21 cellular contexts compared by ENCODE assay signal in genomic region chr9:81391457-81391825, GRCh38.
DNase-seq lines count a peak whose midpoint lies in the region; ATAC-seq and TF ChIP-seq lines count a peak whose summit lies in the region.
"Had no signal": no experiment of that assay in that cellular context is flagged by ENCODE, and none has a peak within 500 bp of the region (broad histone marks: within the 10 kb centered on the region; RNA-seq: fewer than 3 reads in every experiment).

No MANE protein-coding gene starts in this region.

- peaks cover 11% of the 10 kb centered on the region for H3K9me1 ChIP-seq in IMR-90 (ENCODE audit: insufficient read depth, low read length)

- H3K4me3 ChIP-seq in IMR-90 (ENCODE audit: insufficient read depth, low read depth, low read length) (no peak overlapping the region), smooth muscle cell (no peak overlapping the region)
- H3K4me3 ChIP-seq: GM23248 had no signal

- H3K9me3 ChIP-seq in IMR-90 (ENCODE audit: control insufficient read depth, insufficient read depth, low read length) (no peaks in the 10 kb centered on the region), smooth muscle cell (replicated peaks; ENCODE audit: low read depth) (no peaks in the 10 kb centered on the region)

- DNase-seq in IMR-90 (no peak), islet precursor cell (peak; percentile 59), smooth muscle cell (lab: John Stamatoyannopoulos, UW; ENCODE audit: unreplicated experiment) (no peak), retina (no peak), COLO829 (ENCODE audit: low spot score) (no peak)
- no peak for DNase-seq in activated CD4-positive, alpha-beta T cell treated with anti-CD3 and anti-CD28 coated beads, Interleukin-2, amount 50 U/mL, for 48 hours
- DNase-seq: GM23248; H7; KBM-7; MV-4-11; NCI-H1105; NCI-H1436 treated with DMSO at 0.1 percent for 48 hours; NCI-H187 treated with DMSO at 0.1 percent for 48 hours; NCI-H2107; NCI-H446; NCI-H524 treated with DMSO at 0.1 percent for 48 hours; NCI-H82; NK-92 treated with Interleukin-12 subunit alpha and Interleukin-12 subunit beta, amount 100 ng/mL, for 24 hours; RPMI8226; SHP77 had no signal

- H3K4ac ChIP-seq in IMR-90 (ENCODE audit: low read depth, low read length), result peak overlapping the region; percentile 39; the same call in 1 of the 2 replicates

- H3K23ac ChIP-seq in IMR-90 (ENCODE audit: low read depth, low read length), result no peak overlapping the region

- H3K4me2 ChIP-seq in IMR-90 (ENCODE audit: low read depth, low read length) (no peak overlapping the region), smooth muscle cell (no peak overlapping the region)

- H3K27ac ChIP-seq in IMR-90 (ENCODE audit: insufficient read depth, low read length) (no peak overlapping the region), VCaP (peak overlapping the region; percentile 85), smooth muscle cell (ENCODE audit: low read depth) (peak overlapping the region; percentile 95)
- H3K27ac ChIP-seq: GM23248 had no signal

- WGBS in IMR-90 (ENCODE audit: extremely low coverage in 2 of 2, insufficient read length in 1 of 2), 2 experiments, result no CpG with 5 or more reads among the region's 2 CpGs
- WGBS in smooth muscle cell (ENCODE audit: low lambda C conversion rate), result 74% methylated on average over 2 of the region's 2 CpGs

- no peak overlapping the region; the same call in 1 of the 2 replicates for H4K91ac ChIP-seq in IMR-90 (ENCODE audit: insufficient read depth, low read depth, low read length)

- no peaks in the 10 kb centered on the region for H3K79me1 ChIP-seq in IMR-90 (ENCODE audit: low read depth in 1 of 2, low read length in 2 of 2)

- H3K18ac ChIP-seq in IMR-90 (ENCODE audit: low read depth, low read length), result no peak overlapping the region

- no peak overlapping the region for H3K14ac ChIP-seq in IMR-90 (replicated peaks; ENCODE audit: low read depth, low read length)

- H3K27me3 ChIP-seq in IMR-90 (ENCODE audit: control insufficient read depth, insufficient read depth, low read length) (no peaks in the 10 kb centered on the region), smooth muscle cell (ENCODE audit: low read depth) (no peaks in the 10 kb centered on the region)

- no peak overlapping the region for H3K9ac ChIP-seq in IMR-90 (ENCODE audit: low read depth, low read length)
- H3K9ac ChIP-seq in smooth muscle cell (ENCODE audit: low read depth), result no peak overlapping the region
- H3K9ac ChIP-seq: GM23248 had no signal

- H3F3A ChIP-seq in smooth muscle cell (ENCODE audit: low read depth), result no peaks in the 10 kb centered on the region

- H4K5ac ChIP-seq in IMR-90 (ENCODE audit: low read depth, low read length), result no peak overlapping the region

- no peaks in the 10 kb centered on the region for H3K36me3 ChIP-seq in IMR-90 (ENCODE audit: control insufficient read depth, insufficient read depth, low read length)
- H3K36me3 ChIP-seq in smooth muscle cell (ENCODE audit: low read depth), result no peaks in the 10 kb centered on the region

- no peaks in the 10 kb centered on the region for H3K79me2 ChIP-seq in smooth muscle cell (ENCODE audit: low read depth)

- TF ChIP-seq CTCF in IMR-90 (conservative IDR thresholded peaks at IDR 0.05; ENCODE audit: low read depth, low read length) (no peak), VCaP (conservative IDR thresholded peaks at IDR 0.05) (no peak), smooth muscle cell (IDR thresholded peaks at IDR 0.05; ENCODE audit: borderline replicate concordance, insufficient read depth, poor library complexity, severe bottlenecking) (no peak)

- CTCF ChIA-PET in IMR-90 (lab: Yijun Ruan, JAX), result interaction anchor here (0.6 to 1.3 kb wide), 2 partner anchors 10 to 393 kb away, joined by 3 to 4 read pairs; no protein-coding TSS in a partner anchor

- in situ Hi-C loops in IMR-90 (cut with MboI; ENCODE audit: low sequenced_read_pairs), result no loop called here

- H2AFZ ChIP-seq in IMR-90 (replicated peaks; ENCODE audit: low read length, poor library complexity) (no peak overlapping the region), smooth muscle cell (ENCODE audit: low read depth) (no peak overlapping the region)
- H2AFZ ChIP-seq: GM23248 had no signal

- no TSS peak for BruUV-seq in IMR-90 (replicated peaks; lab: Mats Ljungman, UMichigan)

- no peak overlapping the region for H3K56ac ChIP-seq in IMR-90 (ENCODE audit: extremely low read depth, insufficient read depth, low read length)

- H2BK5ac ChIP-seq in IMR-90 (ENCODE audit: low read depth, low read length, poor library complexity, severe bottlenecking), result no peak overlapping the region

- no peak overlapping the region for H2BK20ac ChIP-seq in IMR-90 (ENCODE audit: low read depth, low read length)

- H2BK120ac ChIP-seq in IMR-90 (ENCODE audit: low read depth, low read length), result no peak overlapping the region

- H2AK9ac ChIP-seq in IMR-90 (replicated peaks; ENCODE audit: low read depth, low read length, poor library complexity), result no peak overlapping the region

- no peaks in the 10 kb centered on the region for H4K20me1 ChIP-seq in IMR-90 (ENCODE audit: insufficient read depth, low read length)
- H4K20me1 ChIP-seq in smooth muscle cell (ENCODE audit: low read depth), result no peaks in the 10 kb centered on the region

- no peak for ATAC-seq in IMR-90 (ENCODE audit: low read depth)

- intact Hi-C loops in IMR-90 (cut with micrococcal nuclease), result loop anchor here (5.0 to 10.0 kb wide), 3 partner anchors 124 to 1213 kb away; no protein-coding TSS in a partner anchor

- 0 out of 2 replicates have a peak overlapping the region, but pooled peaks have one; percentile 14 for H2AK5ac ChIP-seq in IMR-90 (ENCODE audit: low read depth, low read length)

- no peak for TF ChIP-seq RAD21 in IMR-90 (IDR thresholded peaks at IDR 0.05; ENCODE audit: low read length)

- peaks cover 19% of the 10 kb centered on the region for H3K4me1 ChIP-seq in IMR-90 (ENCODE audit: control insufficient read depth, insufficient read depth, low read length)
- peaks cover 7% of the 10 kb centered on the region for H3K4me1 ChIP-seq in smooth muscle cell (ENCODE audit: low read depth)

- no peak overlapping the region for H4K8ac ChIP-seq in IMR-90 (ENCODE audit: low read depth in 2 of 2, low read length in 2 of 2)

- dilution Hi-C loops in IMR-90 (cut with HindIII; ENCODE audit: low sequenced_read_pairs, unreplicated experiment), result no loop called here

- H2BK15ac ChIP-seq in IMR-90 (ENCODE audit: low read depth, low read length), result no peak overlapping the region; the same call in 2 of the 3 replicates

- TF ChIP-seq POLR2A in IMR-90 (IDR thresholded peaks at IDR 0.05; ENCODE audit: low read depth, low read length), result no peak

- POLR2A ChIA-PET in IMR-90 (lab: Charles Lee; ENCODE audit: unreplicated experiment), result no interaction called here

TF ChIP-seq in IMR-90, 13 proteins besides CTCF, POLR2A, EP300 and RAD21:
- TF ChIP-seq CEBPB (IDR thresholded peaks at IDR 0.05; ENCODE audit: low read depth, low read length) (no peak), NFE2L2 (IDR thresholded peaks at IDR 0.05; ENCODE audit: low read depth, low read length) (no peak), USF2 (IDR thresholded peaks at IDR 0.05; ENCODE audit: low read depth, low read length) (no peak)
